Comparison of ENCODE assay signal across 1 cellular context in genomic region chr7:47046949-47047348, GRCh38.
TF ChIP-seq lines count a peak whose summit lies in the region.

No MANE protein-coding gene starts in this region.

TF ChIP-seq in GM23338, 12 proteins besides CTCF, POLR2A, EP300 and RAD21 (continued from another document):
- TF ChIP-seq ZNF462 (CRISPR knock-in tag; IDR thresholded peaks at IDR 0.05) (no peak), ZNF331 (CRISPR knock-in tag; IDR thresholded peaks at IDR 0.05; ENCODE audit: low read depth) (no peak), ETS1 (IDR thresholded peaks at IDR 0.05) (no peak)
